Comparison of ENCODE assay signal across 8 cellular contexts in the genomic region with DNA sequence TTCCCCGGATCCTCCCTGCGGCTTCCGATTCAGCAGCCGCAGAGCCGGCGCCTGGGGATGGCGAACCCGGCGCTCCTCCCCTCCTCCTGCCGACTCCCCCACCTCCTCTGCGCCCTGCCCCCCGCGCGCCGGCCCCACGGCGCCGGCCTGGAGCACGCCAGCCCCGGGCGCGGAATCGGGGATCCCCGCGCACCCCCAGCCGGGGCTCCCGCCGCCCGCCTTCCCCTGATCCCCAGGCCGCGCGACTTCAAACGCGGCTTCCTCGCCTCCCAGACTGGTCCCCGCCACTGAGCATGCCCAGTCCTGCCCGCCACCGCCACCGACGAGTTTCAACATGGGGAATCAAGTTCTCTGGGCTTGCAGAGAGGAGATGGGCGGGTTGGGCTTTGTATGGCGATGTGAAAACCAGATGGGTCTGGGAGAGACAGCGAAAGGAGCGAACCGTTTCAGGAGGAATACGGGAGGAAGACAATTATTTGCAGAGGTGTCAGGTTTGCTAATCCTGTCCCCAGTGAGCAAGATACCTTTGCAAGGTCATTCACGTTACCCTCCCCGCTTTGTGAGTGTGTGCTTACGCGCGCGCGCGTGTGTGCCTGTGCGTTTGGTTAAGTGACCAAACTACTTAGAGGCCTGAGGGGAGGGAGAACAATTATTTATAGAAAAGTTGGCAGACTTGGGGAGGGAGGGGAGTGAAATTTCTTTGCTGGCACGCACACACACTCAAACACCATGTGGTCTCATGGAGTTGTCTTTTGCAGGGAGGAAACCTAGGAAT. TPM values are rescaled to one million over a fixed set of nuclear protein-coding genes. Genes with fewer than 3 reads are reported as not detected.
DNase-seq lines count a peak whose midpoint lies in the region; ATAC-seq and TF ChIP-seq lines count a peak whose summit lies in the region.

A gene (minus strand): TSS at position 276 of the 775 bp plus-strand sequence. CDS start 351 bp downstream, outside the sequence.

- no peaks in the 10 kb centered on the region for H3K9me3 Mint-ChIP-seq in activated naive CD4-positive, alpha-beta T cell treated with anti-CD3 and anti-CD28 coated beads, Interleukin-2, amount 50 U/mL, for 72 hours
- H3K9me3 Mint-ChIP-seq in glutamatergic neuron (ENCODE audit: unreplicated experiment) = no peaks in the 10 kb centered on the region
- H3K9me3 Mint-ChIP-seq in osteocyte (ENCODE audit: unreplicated experiment) = no peaks in the 10 kb centered on the region

- H3K27ac ChIP-seq in SK-N-MC (peak within 1 kb of the TSS; percentile 4; the same call in 1 of the 2 replicates), tibial artery (peak within 1 kb of the TSS; percentile 82 to 90)

- DNase-seq in GM04503 (ENCODE audit: low read depth) = peak; percentile 36
- DNase-seq in H7 = peak; percentile 82
- DNase-seq in M059J (ENCODE audit: low read depth) = peak; percentile 79
- DNase-seq in SK-N-MC (ENCODE audit: low read depth, low spot score) = no peak
- peak; percentile 77 to 82 for DNase-seq in activated naive CD4-positive, alpha-beta T cell treated with anti-CD3 and anti-CD28 coated beads, Interleukin-2, amount 50 U/mL, for 72 hours (ENCODE audit: low spot score in 2 of 2)
- DNase-seq in glutamatergic neuron = peak; percentile 90
- peak; percentile 93 for DNase-seq in osteocyte (ENCODE audit: extremely low spot score, unreplicated experiment)
- DNase-seq in tibial artery = peak; percentile 82 to 85

- H3K36me3 ChIP-seq in H7 (replicated peaks; ENCODE audit: control insufficient read depth, insufficient read depth, low read length) = no peaks in the 10 kb centered on the region
- H3K36me3 ChIP-seq in SK-N-MC (ENCODE audit: insufficient read depth, low read length) = no peaks in the 10 kb centered on the region
- H3K36me3 ChIP-seq in tibial artery = no peaks in the 10 kb centered on the region

- H3K27me3 ChIP-seq in H7 (ENCODE audit: control insufficient read depth, insufficient read depth, low read length) = no peaks in the 10 kb centered on the region
- H3K27me3 ChIP-seq in tibial artery = no peaks in the 10 kb centered on the region

- H3K4me1 ChIP-seq in tibial artery = peaks cover 0 to 21% (median 5%) of the 10 kb centered on the region in 4 donors

- H3K36me3 Mint-ChIP-seq in activated naive CD4-positive, alpha-beta T cell treated with anti-CD3 and anti-CD28 coated beads, Interleukin-2, amount 50 U/mL, for 72 hours = peaks cover 0 to 7% of the 10 kb centered on the region in 2 donors
- H3K36me3 Mint-ChIP-seq in glutamatergic neuron (ENCODE audit: unreplicated experiment) = no peaks in the 10 kb centered on the region
- H3K36me3 Mint-ChIP-seq in osteocyte (ENCODE audit: unreplicated experiment) = no peaks in the 10 kb centered on the region

- peaks cover 13% of the 10 kb centered on the region for H3K4me1 Mint-ChIP-seq in glutamatergic neuron (ENCODE audit: low read depth, unreplicated experiment)
- H3K4me1 Mint-ChIP-seq in osteocyte (ENCODE audit: unreplicated experiment) = peaks cover 28% of the 10 kb centered on the region

- intact Hi-C loops in tibial artery (cut with DNase I; ENCODE audit: low total_unique reads) = no loop called here

- H3K27me3 Mint-ChIP-seq in glutamatergic neuron (ENCODE audit: unreplicated experiment) = peaks cover 7% of the 10 kb centered on the region
- H3K27me3 Mint-ChIP-seq in osteocyte (ENCODE audit: unreplicated experiment) = no peaks in the 10 kb centered on the region

- TF ChIP-seq CTCF in glutamatergic neuron (IDR thresholded peaks at IDR 0.05; ENCODE audit: partially characterized antibody, unreplicated experiment) (no peak), osteocyte (IDR thresholded peaks at IDR 0.05) (no peak), tibial artery (IDR thresholded peaks at IDR 0.05) (no peak)

- H3K9ac ChIP-seq in SK-N-MC (ENCODE audit: insufficient read length) = peak within 1 kb of the TSS; percentile 62

- H3K4me3 ChIP-seq in H7 (ENCODE audit: insufficient read depth, low read depth, low read length) (peak within 1 kb of the TSS; percentile 83), SK-N-MC (peak within 1 kb of the TSS; percentile 85), tibial artery (peak within 1 kb of the TSS; percentile 74 to 75)

- H3K4me3 Mint-ChIP-seq in glutamatergic neuron (ENCODE audit: unreplicated experiment) = peak within 1 kb of the TSS; percentile 97
- peak within 1 kb of the TSS; percentile 91 for H3K4me3 Mint-ChIP-seq in osteocyte (ENCODE audit: unreplicated experiment)

- no peaks in the 10 kb centered on the region for H3K9me3 ChIP-seq in SK-N-MC (ENCODE audit: low read depth, low read length)
- no peaks in the 10 kb centered on the region for H3K9me3 ChIP-seq in tibial artery

- ATAC-seq in activated naive CD4-positive, alpha-beta T cell treated with anti-CD3 and anti-CD28 coated beads, Interleukin-2, amount 50 U/mL, for 72 hours = peak; percentile 65

- H3K27ac Mint-ChIP-seq in activated naive CD4-positive, alpha-beta T cell treated with anti-CD3 and anti-CD28 coated beads, Interleukin-2, amount 50 U/mL, for 72 hours = peak within 1 kb of the TSS in 1 of 2 donors; percentile 44
- peak within 1 kb of the TSS; percentile 81 for H3K27ac Mint-ChIP-seq in glutamatergic neuron (ENCODE audit: unreplicated experiment)
- peak within 1 kb of the TSS; percentile 93 for H3K27ac Mint-ChIP-seq in osteocyte (ENCODE audit: unreplicated experiment)

RNA-seq across cellular contexts. Expression of the gene that starts here (rescaled TPM):
- total RNA-seq in H7 (2014; rRNA removed; shearing (Covaris generic)) = 20.0 and 31.6 TPM in 2 replicates
- 10.7 and 12.0 TPM in 2 replicates for total RNA-seq in M059J (2014; rRNA removed; shearing (Covaris generic))
- 1 to 10 TPM; 4.0 to 4.4 TPM for total RNA-seq in activated naive CD4-positive, alpha-beta T cell treated with anti-CD3 and anti-CD28 coated beads, Interleukin-2, amount 50 U/mL, for 72 hours
- total RNA-seq in glutamatergic neuron (ENCODE audit: unreplicated experiment) = 16.7 TPM
- total RNA-seq in osteocyte = 6.6 and 7.4 TPM in 2 replicates
